In the genomic region with DNA sequence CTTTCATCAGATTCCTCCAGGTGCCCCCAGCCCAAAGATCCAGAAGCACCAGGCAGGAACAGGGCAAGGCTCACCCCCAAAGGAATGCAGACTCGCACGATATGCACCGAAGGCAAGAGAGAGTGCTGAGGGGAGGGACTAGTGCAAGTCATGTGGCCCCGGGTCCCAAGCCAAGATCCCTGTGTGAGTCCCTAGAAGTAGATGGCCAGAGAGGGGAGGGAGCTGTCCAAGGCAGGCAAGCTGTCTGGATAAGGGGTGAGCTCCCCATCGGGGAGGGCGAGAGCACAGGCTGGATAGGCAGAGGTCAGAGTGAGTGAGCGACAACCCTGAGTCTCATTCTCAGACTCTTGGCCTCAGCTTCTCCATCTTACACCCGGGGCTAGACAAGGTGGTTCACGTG, we compare ENCODE assay signal across 20 cellular contexts.
DNase-seq lines count a peak whose midpoint lies in the region; ATAC-seq, FAIRE-seq and TF ChIP-seq lines count a peak whose summit lies in the region.
"Had no signal": no experiment of that assay in that cellular context is flagged by ENCODE, and none has a peak within 500 bp of the region (broad histone marks: within the 10 kb centered on the region; RNA-seq: fewer than 3 reads in every experiment).

No MANE protein-coding gene starts in this region.

- peak overlapping the region; percentile 19; the same call in 1 of the 2 replicates for H3K18ac ChIP-seq in H1 (ENCODE audit: extremely low read depth, low read length)

- ATAC-seq in heart right ventricle (peak in 7 of 8 donors; percentile 39 to 78 (median 51)), HG03457 (IDR thresholded peaks at IDR 0.05; ENCODE audit: unreplicated experiment) (no peak)
- ATAC-seq in naive thymus-derived CD8-positive, alpha-beta T cell = no peak
- ATAC-seq: HepG2 had no signal

- no peak for TF ChIP-seq EP300 in H1 (IDR thresholded peaks at IDR 0.05; ENCODE audit: borderline replicate concordance in 1 of 2, low read depth in 2 of 2, low read length in 2 of 2)

- no peak for FAIRE-seq in H1 (lab: Jason Lieb, UNC)
- FAIRE-seq: G401.6, HepG2 had no signal

- no peaks in the 10 kb centered on the region for H3K9me3 Mint-ChIP-seq in neural progenitor cell
- H3K9me3 Mint-ChIP-seq in naive thymus-derived CD8-positive, alpha-beta T cell = no peaks in the 10 kb centered on the region

- H3K4me2 ChIP-seq in H1 (ENCODE audit: insufficient read depth in 1 of 2, low read depth in 2 of 2, low read length in 2 of 2) = no peak overlapping the region
- H3K4me2 ChIP-seq in neural progenitor cell = no peak overlapping the region
- H3K4me2 ChIP-seq: KMS-11 had no signal

- TF ChIP-seq CTCF in heart right ventricle (IDR thresholded peaks at IDR 0.05) = no peak
- no peak for TF ChIP-seq CTCF in H1 (IDR thresholded peaks at IDR 0.05; ENCODE audit: control extremely low read depth in 1 of 3, insufficient read depth in 1 of 3, low read depth in 1 of 3, low read length in 3 of 3)
- TF ChIP-seq CTCF in neural progenitor cell (IDR thresholded peaks at IDR 0.05) = no peak

- H3K79me2 ChIP-seq in H1 (ENCODE audit: control insufficient read depth in 1 of 2, insufficient read depth in 2 of 2, low read length in 2 of 2) = no peaks in the 10 kb centered on the region
- H3K79me2 ChIP-seq in neural progenitor cell (ENCODE audit: low read depth) = no peaks in the 10 kb centered on the region

- H3F3A ChIP-seq in neural progenitor cell (ENCODE audit: low read depth) = peaks cover 1% of the 10 kb centered on the region

- H2BK120ac ChIP-seq in H1 (replicated peaks; ENCODE audit: low read depth, low read length) = no peak overlapping the region

- H3K14ac ChIP-seq in H1 (ENCODE audit: insufficient read length) = no peak overlapping the region

- H2BK5ac ChIP-seq in H1 (ENCODE audit: low read depth, low read length) = 0 out of 2 replicates have a peak overlapping the region, but pooled peaks have one; percentile 39

- CTCF ChIA-PET in H1 (lab: Charles Lee; ENCODE audit: partially characterized antibody) = interaction anchor here (1.6 to 2.5 kb wide), 2 partner anchors 17 to 158 kb away, joined by 4 to 13 read pairs; no protein-coding TSS in a partner anchor

- no peaks in the 10 kb centered on the region for H3K36me3 Mint-ChIP-seq in neural progenitor cell
- no peaks in the 10 kb centered on the region for H3K36me3 Mint-ChIP-seq in naive thymus-derived CD8-positive, alpha-beta T cell
- H3K36me3 Mint-ChIP-seq: CD4-positive, CD25-positive, alpha-beta regulatory T cell had no signal

- no peak overlapping the region for H4K91ac ChIP-seq in H1 (replicated peaks; ENCODE audit: insufficient read length, low read length)

- no peak overlapping the region for H3K4me3 ChIP-seq in heart right ventricle
- no peak overlapping the region for H3K4me3 ChIP-seq in H1 (ENCODE audit: extremely low read depth in 1 of 4, insufficient read depth in 2 of 4, low read depth in 3 of 4, low read length in 4 of 4)
- H3K4me3 ChIP-seq in neural progenitor cell = no peak overlapping the region

- no peak overlapping the region for H3K23ac ChIP-seq in H1 (ENCODE audit: insufficient read length)

- intact Hi-C loops in heart right ventricle (cut with DNase I) (no loop called here), cardiac septum (cut with DNase I) (no loop called here)

- H3K79me1 ChIP-seq in H1 (ENCODE audit: low read depth, low read length) = no peaks in the 10 kb centered on the region

- no peak overlapping the region for H3K27ac ChIP-seq in heart right ventricle
- no peak overlapping the region for H3K27ac ChIP-seq in H1 (ENCODE audit: low read depth, low read length)
- H3K27ac ChIP-seq in neural progenitor cell = no peak overlapping the region
- H3K27ac ChIP-seq: KMS-11 had no signal

- no peak for TF ChIP-seq POLR2A in H1 (IDR thresholded peaks at IDR 0.05; ENCODE audit: control extremely low read depth in 1 of 2, low read depth in 2 of 2, low read length in 2 of 2)

- POLR2A ChIA-PET in H1 (lab: Charles Lee; ENCODE audit: partially characterized antibody) = no interaction called here
- POLR2A ChIA-PET in naive thymus-derived CD8-positive, alpha-beta T cell (lab: Charles Lee) = no interaction called here

- H3K9ac ChIP-seq in H1 (replicated peaks in 1 of 4; ENCODE audit: extremely low read depth in 1 of 4, low read depth in 3 of 4, low read length in 3 of 4) = no peak overlapping the region
- H3K9ac ChIP-seq in neural progenitor cell = no peak overlapping the region
- H3K9ac ChIP-seq: KMS-11 had no signal

- H3K27ac Mint-ChIP-seq in neural progenitor cell = peak overlapping the region; percentile 39
- no peak overlapping the region for H3K27ac Mint-ChIP-seq in naive thymus-derived CD8-positive, alpha-beta T cell
- H3K27ac Mint-ChIP-seq: CD4-positive, CD25-positive, alpha-beta regulatory T cell had no signal

- H4K5ac ChIP-seq in H1 (ENCODE audit: insufficient read length, low read depth, low read length) = no peak overlapping the region

- no peak overlapping the region for H2AK5ac ChIP-seq in H1 (ENCODE audit: low read depth, low read length)

- H3K4ac ChIP-seq in H1 (replicated peaks; ENCODE audit: insufficient read length, low read depth, low read length) = no peak overlapping the region

- 0 out of 2 replicates have a peak overlapping the region, but pooled peaks have one; percentile 95 for H2BK15ac ChIP-seq in H1 (ENCODE audit: low read length)

- peaks cover 0 to 7% (median 0%) of the 10 kb centered on the region in 7 donors for H3K27me3 ChIP-seq in heart right ventricle
- H3K27me3 ChIP-seq in H1 (replicated peaks in 1 of 4; ENCODE audit: control insufficient read depth in 3 of 4, extremely low read depth in 1 of 4, insufficient read depth in 3 of 4, low read length in 3 of 4) = no peaks in the 10 kb centered on the region
- no peaks in the 10 kb centered on the region for H3K27me3 ChIP-seq in neural progenitor cell
- H3K27me3 ChIP-seq: BE2C had no signal

- DNase-seq in heart right ventricle = peak in 1 of 2 donors; percentile 16
- DNase-seq in cardiac septum (ENCODE audit: low spot score) = no peak
- no peak for DNase-seq in H1 (ENCODE audit: low read depth in 1 of 2, low spot score in 2 of 2)
- DNase-seq in neural progenitor cell (ENCODE audit: low spot score) = no peak
- DNase-seq in naive thymus-derived CD8-positive, alpha-beta T cell = no peak
- DNase-seq in kidney glomerular epithelial cell (lab: John Stamatoyannopoulos, UW) = no peak
- DNase-seq in cerebellar nuclear complex (lab: John Stamatoyannopoulos, UW) = no peak
- DNase-seq: BE2C; Caco-2; CD4-positive, CD25-positive, alpha-beta regulatory T cell; NCI-H187; NCI-H2107; NCI-H510A; NCI-H748 treated with DMSO at 0.1 percent for 48 hours; NK-92 treated with Interleukin-12 subunit alpha and Interleukin-12 subunit beta, amount 100 ng/mL, for 24 hours; SIG-M5 had no signal

- no peaks in the 10 kb centered on the region for H3K23me2 ChIP-seq in H1 (ENCODE audit: low read depth, low read length)

- no peak for TF ChIP-seq RAD21 in H1 (IDR thresholded peaks at IDR 0.05 in 1 of 2, conservative IDR thresholded peaks at IDR 0.05 in 1 of 2; ENCODE audit: low read depth in 2 of 2, low read length in 2 of 2)

- peak overlapping the region; percentile 41; the same call in 1 of the 2 replicates for H4K8ac ChIP-seq in H1 (ENCODE audit: extremely low read depth, insufficient read depth, low read length)

- H3K4me3 Mint-ChIP-seq in neural progenitor cell = no peak overlapping the region
- no peak overlapping the region for H3K4me3 Mint-ChIP-seq in naive thymus-derived CD8-positive, alpha-beta T cell
- H3K4me3 Mint-ChIP-seq: CD4-positive, CD25-positive, alpha-beta regulatory T cell had no signal

- H3K36me3 ChIP-seq in heart right ventricle (no peaks in the 10 kb centered on the region), H1 (ENCODE audit: control insufficient read depth in 2 of 4, insufficient read depth in 4 of 4, low read length in 3 of 4) (no peaks in the 10 kb centered on the region), neural progenitor cell (no peaks in the 10 kb centered on the region)
- H3K36me3 ChIP-seq: BE2C had no signal

- H3K9me3 ChIP-seq in heart right ventricle (no peaks in the 10 kb centered on the region), H1 (ENCODE audit: insufficient read depth in 2 of 2, low read depth in 1 of 2, low read length in 1 of 2) (no peaks in the 10 kb centered on the region), neural progenitor cell (ENCODE audit: low read depth) (no peaks in the 10 kb centered on the region)
- H3K9me3 ChIP-seq: BE2C, Caco-2 had no signal

- H2AFZ ChIP-seq in H1 (ENCODE audit: low read length) (no peak overlapping the region), neural progenitor cell (replicated peaks) (no peak overlapping the region)

- no peak overlapping the region for H3K56ac ChIP-seq in H1 (replicated peaks; ENCODE audit: insufficient read length, low read depth, low read length)

- H2BK12ac ChIP-seq in H1 (ENCODE audit: low read depth, low read length) = peak overlapping the region; percentile 63; the same call in 1 of the 2 replicates

- 56 to 60% methylated on average over 9 of the region's 9 CpGs for WGBS in heart right ventricle, 2 donors
- WGBS in H1 (ENCODE audit: extremely low coverage in 1 of 2, insufficient coverage in 1 of 2, insufficient read length in 1 of 2, insufficient replicate concordance in 2 of 2, low coverage in 1 of 2, low lambda C conversion rate in 2 of 2, missing lambda C conversion rate in 1 of 2), 2 experiments = 83% methylated on average over 9 of the region's 9 CpGs; no CpG with 5 or more reads in 1 of the 2 experiments

- H3K27me3 Mint-ChIP-seq in neural progenitor cell (ENCODE audit: insufficient read depth, low read depth) = peaks cover 16% of the 10 kb centered on the region
- no peaks in the 10 kb centered on the region for H3K27me3 Mint-ChIP-seq in naive thymus-derived CD8-positive, alpha-beta T cell

- H4K20me1 ChIP-seq in H1 (replicated peaks in 1 of 2; ENCODE audit: control insufficient read depth in 1 of 2, insufficient read depth in 2 of 2, low read length in 2 of 2) (no peaks in the 10 kb centered on the region), neural progenitor cell (ENCODE audit: low read depth) (no peaks in the 10 kb centered on the region)

- H2BK20ac ChIP-seq in H1 (ENCODE audit: low read length) = peak overlapping the region; percentile 86; the same call in 1 of the 2 replicates

- H3K4me1 ChIP-seq in heart right ventricle (no peaks in the 10 kb centered on the region), H1 (replicated peaks in 1 of 4; ENCODE audit: control insufficient read depth in 3 of 4, insufficient read depth in 4 of 4, low read length in 3 of 4) (peaks cover 0 to 10% (median 1%) of the 10 kb centered on the region in 4 experiments; a peak in 3 of 7 replicates), neural progenitor cell (peaks cover 15% of the 10 kb centered on the region)
- H3K4me1 ChIP-seq: BE2C, Caco-2 had no signal

- peaks cover 8% of the 10 kb centered on the region for H3K4me1 Mint-ChIP-seq in neural progenitor cell
- peaks cover 0 to 7% (median 0%) of the 10 kb centered on the region in 4 donors for H3K4me1 Mint-ChIP-seq in naive thymus-derived CD8-positive, alpha-beta T cell
- H3K4me1 Mint-ChIP-seq: CD4-positive, CD25-positive, alpha-beta regulatory T cell had no signal

TF ChIP-seq in H1, 55 proteins besides CTCF, POLR2A, EP300 and RAD21 (continues in another document):
- no peak for TF ChIP-seq CHD1 (IDR thresholded peaks at IDR 0.05; ENCODE audit: low read depth, low read length)
- no peak for TF ChIP-seq GABPA (IDR thresholded peaks at IDR 0.05; ENCODE audit: borderline replicate concordance, insufficient read depth, low read length)
- TF ChIP-seq TEAD4 (IDR thresholded peaks at IDR 0.05; ENCODE audit: low read depth, low read length) = peak; percentile 11; the same call in 1 of the 2 replicates

Comparison
In these comparisons a context has a peak if more than half of its experiments do, and no peak if none do; other contexts are left out.
1. ATAC-seq: peak in heart right ventricle (7 of 8); none in naive thymus-derived CD8-positive, alpha-beta T cell (0 of 2) and HG03457 (single experiment).